ENCODE assay signal across 9 cellular contexts in the genomic region with DNA sequence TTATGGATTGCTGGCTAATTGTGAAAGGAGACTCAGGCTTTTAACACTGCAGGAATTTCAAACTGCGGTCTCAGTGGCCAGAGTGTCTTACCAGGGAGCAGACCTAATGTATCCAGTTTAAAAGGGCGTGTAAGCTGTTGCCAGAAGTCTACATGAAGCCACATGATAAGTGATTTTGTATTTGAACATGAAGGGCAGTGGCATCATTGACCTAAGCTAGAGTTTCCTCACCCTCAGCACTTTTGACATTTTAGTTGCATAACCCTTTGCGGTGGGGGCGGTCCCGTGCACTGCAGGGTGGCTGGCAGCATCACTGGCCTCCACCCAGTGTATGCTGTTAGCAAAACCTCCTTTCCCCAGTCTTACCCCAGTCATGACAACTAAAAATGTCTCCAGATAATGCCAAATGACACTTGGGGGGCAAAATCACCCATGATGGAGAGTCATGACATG. TPM values are rescaled to one million over a fixed set of nuclear protein-coding genes. Genes with fewer than 3 reads are reported as not detected.
DNase-seq lines count a peak whose midpoint lies in the region; ATAC-seq and TF ChIP-seq lines count a peak whose summit lies in the region.
"Had no signal": no experiment of that assay in that cellular context is flagged by ENCODE, and none has a peak within 500 bp of the region (broad histone marks: within the 10 kb centered on the region; RNA-seq: fewer than 3 reads in every experiment).

No MANE protein-coding gene starts in this region.

- H3K27ac ChIP-seq in liver (ENCODE audit: low read depth in 1 of 2, low read length in 2 of 2) = peak overlapping the region; percentile 55 to 83

- H3K4me1 ChIP-seq in liver (ENCODE audit: control insufficient read depth in 4 of 4, insufficient read depth in 4 of 4, low read length in 3 of 4) = peaks cover 4 to 71% (median 59%) of the 10 kb centered on the region in 4 donors

- peaks cover 32% of the 10 kb centered on the region for H3K36me3 Mint-ChIP-seq in activated T-helper 17 cell treated with anti-CD3 and anti-CD28 coated beads, Interleukin-2, amount 50 U/mL, for 72 hours (ENCODE audit: low read depth)

- no peak overlapping the region for H3K4me3 ChIP-seq in liver (ENCODE audit: low read depth in 1 of 3, low read length in 3 of 3)

- H3K9me3 Mint-ChIP-seq in activated T-helper 17 cell treated with anti-CD3 and anti-CD28 coated beads, Interleukin-2, amount 50 U/mL, for 72 hours = no peaks in the 10 kb centered on the region

- WGBS in liver = 29% methylated on average over 5 of the region's 5 CpGs

- TF ChIP-seq RAD21 in liver (IDR thresholded peaks at IDR 0.05) = peak; percentile 38 to 59

- H3K9me3 ChIP-seq in liver (ENCODE audit: control insufficient read depth in 4 of 4, low read length in 3 of 4) = no peaks in the 10 kb centered on the region

- peak overlapping the region; percentile 16 for H3K27ac Mint-ChIP-seq in activated T-helper 17 cell treated with anti-CD3 and anti-CD28 coated beads, Interleukin-2, amount 50 U/mL, for 72 hours

- TF ChIP-seq CTCF in liver (IDR thresholded peaks at IDR 0.05; ENCODE audit: low read depth, low read length, missing input control) = no peak

- DNase-seq in AML-193 (lab: John Stamatoyannopoulos, UW) (peak; percentile 76 to 81), ureter (ENCODE audit: low spot score) (peak; percentile 59), H4 (ENCODE audit: low spot score) (no peak), NCI-H69 (lab: John Stamatoyannopoulos, UW) (no peak)
- DNase-seq: DND-41 had no signal

- ATAC-seq in GM19463 (IDR thresholded peaks at IDR 0.05; ENCODE audit: unreplicated experiment) (peak; percentile 78), HG03469 (IDR thresholded peaks at IDR 0.05; ENCODE audit: unreplicated experiment) (peak; percentile 33)
- peak; percentile 75 for ATAC-seq in activated T-helper 17 cell treated with anti-CD3 and anti-CD28 coated beads, Interleukin-2, amount 50 U/mL, for 72 hours (replicated peaks)

- no peaks in the 10 kb centered on the region for H3K27me3 ChIP-seq in liver (ENCODE audit: control insufficient read depth in 4 of 4, insufficient read depth in 4 of 4, low read length in 3 of 4)

- peaks cover 76% of the 10 kb centered on the region for H3K4me1 Mint-ChIP-seq in activated T-helper 17 cell treated with anti-CD3 and anti-CD28 coated beads, Interleukin-2, amount 50 U/mL, for 72 hours

- H3K9ac ChIP-seq in liver (ENCODE audit: low read depth in 1 of 2, low read length in 2 of 2) = peak overlapping the region in 1 of 2 donors; percentile 67

- H3K27me3 Mint-ChIP-seq in activated T-helper 17 cell treated with anti-CD3 and anti-CD28 coated beads, Interleukin-2, amount 50 U/mL, for 72 hours = no peaks in the 10 kb centered on the region

- peaks cover 0 to 2% (median 0%) of the 10 kb centered on the region in 4 donors for H3K36me3 ChIP-seq in liver (ENCODE audit: control insufficient read depth in 4 of 4, insufficient read depth in 3 of 4, low read depth in 1 of 4, low read length in 3 of 4)

- H3K4me3 Mint-ChIP-seq in activated T-helper 17 cell treated with anti-CD3 and anti-CD28 coated beads, Interleukin-2, amount 50 U/mL, for 72 hours = peak overlapping the region; percentile 45

TF ChIP-seq in liver, 16 proteins besides CTCF, POLR2A, EP300 and RAD21:
- TF ChIP-seq GABPA (IDR thresholded peaks at IDR 0.05 in 1 of 2, conservative IDR thresholded peaks at IDR 0.05 in 1 of 2) = no peak
- TF ChIP-seq YY1 (IDR thresholded peaks at IDR 0.05) = peak; percentile 84
- peak; percentile 39 for TF ChIP-seq NR2F2 (IDR thresholded peaks at IDR 0.05)
- peak; percentile 94 to 98 for TF ChIP-seq RXRA (IDR thresholded peaks at IDR 0.05)
- TF ChIP-seq HNF4A (conservative IDR thresholded peaks at IDR 0.05) = peak; percentile 91 to 95
- TF ChIP-seq, protein P1, sequence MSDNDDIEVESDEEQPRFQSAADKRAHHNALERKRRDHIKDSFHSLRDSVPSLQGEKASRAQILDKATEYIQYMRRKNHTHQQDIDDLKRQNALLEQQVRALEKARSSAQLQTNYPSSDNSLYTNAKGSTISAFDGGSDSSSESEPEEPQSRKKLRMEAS (IDR thresholded peaks at IDR 0.05) = peak; percentile 91
- TF ChIP-seq, protein P2, sequence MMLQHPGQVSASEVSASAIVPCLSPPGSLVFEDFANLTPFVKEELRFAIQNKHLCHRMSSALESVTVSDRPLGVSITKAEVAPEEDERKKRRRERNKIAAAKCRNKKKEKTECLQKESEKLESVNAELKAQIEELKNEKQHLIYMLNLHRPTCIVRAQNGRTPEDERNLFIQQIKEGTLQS (IDR thresholded peaks at IDR 0.05) = peak; percentile 90
- peak; percentile 50 to 92 for TF ChIP-seq JUND (IDR thresholded peaks at IDR 0.05)
- peak; percentile 89 for TF ChIP-seq SP1 (IDR thresholded peaks at IDR 0.05)
- TF ChIP-seq EGR1 (IDR thresholded peaks at IDR 0.05; ENCODE audit: low read depth in 2 of 2) = no peak
- TF ChIP-seq, protein P3, sequence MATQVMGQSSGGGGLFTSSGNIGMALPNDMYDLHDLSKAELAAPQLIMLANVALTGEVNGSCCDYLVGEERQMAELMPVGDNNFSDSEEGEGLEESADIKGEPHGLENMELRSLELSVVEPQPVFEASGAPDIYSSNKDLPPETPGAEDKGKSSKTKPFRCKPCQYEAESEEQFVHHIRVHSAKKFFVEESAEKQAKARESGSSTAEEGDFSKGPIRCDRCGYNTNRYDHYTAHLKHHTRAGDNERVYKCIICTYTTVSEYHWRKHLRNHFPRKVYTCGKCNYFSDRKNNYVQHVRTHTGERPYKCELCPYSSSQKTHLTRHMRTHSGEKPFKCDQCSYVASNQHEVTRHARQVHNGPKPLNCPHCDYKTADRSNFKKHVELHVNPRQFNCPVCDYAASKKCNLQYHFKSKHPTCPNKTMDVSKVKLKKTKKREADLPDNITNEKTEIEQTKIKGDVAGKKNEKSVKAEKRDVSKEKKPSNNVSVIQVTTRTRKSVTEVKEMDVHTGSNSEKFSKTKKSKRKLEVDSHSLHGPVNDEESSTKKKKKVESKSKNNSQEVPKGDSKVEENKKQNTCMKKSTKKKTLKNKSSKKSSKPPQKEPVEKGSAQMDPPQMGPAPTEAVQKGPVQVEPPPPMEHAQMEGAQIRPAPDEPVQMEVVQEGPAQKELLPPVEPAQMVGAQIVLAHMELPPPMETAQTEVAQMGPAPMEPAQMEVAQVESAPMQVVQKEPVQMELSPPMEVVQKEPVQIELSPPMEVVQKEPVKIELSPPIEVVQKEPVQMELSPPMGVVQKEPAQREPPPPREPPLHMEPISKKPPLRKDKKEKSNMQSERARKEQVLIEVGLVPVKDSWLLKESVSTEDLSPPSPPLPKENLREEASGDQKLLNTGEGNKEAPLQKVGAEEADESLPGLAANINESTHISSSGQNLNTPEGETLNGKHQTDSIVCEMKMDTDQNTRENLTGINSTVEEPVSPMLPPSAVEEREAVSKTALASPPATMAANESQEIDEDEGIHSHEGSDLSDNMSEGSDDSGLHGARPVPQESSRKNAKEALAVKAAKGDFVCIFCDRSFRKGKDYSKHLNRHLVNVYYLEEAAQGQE (IDR thresholded peaks at IDR 0.05) = peak; percentile 81
- TF ChIP-seq FOXA2 (IDR thresholded peaks at IDR 0.05) = peak; percentile 79
- TF ChIP-seq FOXA1 (IDR thresholded peaks at IDR 0.05) = peak; percentile 81
- TF ChIP-seq HNF4G (IDR thresholded peaks at IDR 0.05) = peak; percentile 38
- TF ChIP-seq, protein P4, sequence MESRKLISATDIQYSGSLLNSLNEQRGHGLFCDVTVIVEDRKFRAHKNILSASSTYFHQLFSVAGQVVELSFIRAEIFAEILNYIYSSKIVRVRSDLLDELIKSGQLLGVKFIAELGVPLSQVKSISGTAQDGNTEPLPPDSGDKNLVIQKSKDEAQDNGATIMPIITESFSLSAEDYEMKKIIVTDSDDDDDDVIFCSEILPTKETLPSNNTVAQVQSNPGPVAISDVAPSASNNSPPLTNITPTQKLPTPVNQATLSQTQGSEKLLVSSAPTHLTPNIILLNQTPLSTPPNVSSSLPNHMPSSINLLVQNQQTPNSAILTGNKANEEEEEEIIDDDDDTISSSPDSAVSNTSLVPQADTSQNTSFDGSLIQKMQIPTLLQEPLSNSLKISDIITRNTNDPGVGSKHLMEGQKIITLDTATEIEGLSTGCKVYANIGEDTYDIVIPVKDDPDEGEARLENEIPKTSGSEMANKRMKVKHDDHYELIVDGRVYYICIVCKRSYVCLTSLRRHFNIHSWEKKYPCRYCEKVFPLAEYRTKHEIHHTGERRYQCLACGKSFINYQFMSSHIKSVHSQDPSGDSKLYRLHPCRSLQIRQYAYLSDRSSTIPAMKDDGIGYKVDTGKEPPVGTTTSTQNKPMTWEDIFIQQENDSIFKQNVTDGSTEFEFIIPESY (IDR thresholded peaks at IDR 0.05) = peak; percentile 92
- TF ChIP-seq TAF1 (conservative IDR thresholded peaks at IDR 0.05) = no peak

RNA-seq across cellular contexts. Expression of a gene that starts 23.7 kb away (rescaled TPM):
- total RNA-seq in activated T-helper 17 cell treated with anti-CD3 and anti-CD28 coated beads, Interleukin-2, amount 50 U/mL, for 72 hours = 10 to 100 TPM in 1 of 2 donors, 1 to 10 TPM in 1; 8.7 to 10.1 TPM
- total RNA-seq in liver (under 1 TPM; 0.25 to 0.56 TPM), ureter (0.26 TPM)
- 1 to 10 TPM in 1 of 2 donors, under 1 TPM in 1; 0.13 to 1.0 TPM for polyA plus RNA-seq in liver
- not detected in 2 replicates for total RNA-seq in H4 (2014; rRNA removed; shearing (Covaris generic))

RNA-seq across cellular contexts. Expression of a gene that starts 25.4 kb away (rescaled TPM):
- total RNA-seq in activated T-helper 17 cell treated with anti-CD3 and anti-CD28 coated beads, Interleukin-2, amount 50 U/mL, for 72 hours = 10 to 100 TPM; 92.4 to 95.1 TPM
- 1 to 10 TPM; 1.8 to 4.0 TPM for total RNA-seq in liver
- 1 to 10 TPM in 1 of 2 donors, under 1 TPM in 1; 0.89 to 4.3 TPM for polyA plus RNA-seq in liver
- total RNA-seq in ureter = 5.4 TPM
- 0.14 and 0.17 TPM in 2 replicates for total RNA-seq in H4 (2014; rRNA removed; shearing (Covaris generic))

Comparison
In these comparisons a context has a peak if more than half of its experiments do, and no peak if none do; other contexts are left out.
1. DNase-seq: peak in AML-193 (2 of 2) and ureter (single experiment); none in H4 (single experiment) and NCI-H69 (single experiment).
2. RNA of a gene that starts 25.4 kb away (total RNA-seq): 92.4 to 95.1 TPM in activated T-helper 17 cell treated with anti-CD3 and anti-CD28 coated beads, Interleukin-2, amount 50 U/mL, for 72 hours; 5.4 TPM in ureter (single experiment), 1.8 to 4.0 TPM in liver and 0.14 to 0.17 TPM in H4; every median in the first group is over 10 times any median in the second.
3. Peak in every context shown above with its lines, with median percentiles within 50 percentile points of each other: ATAC-seq.